In genomic region chr13:32530841-32531253, GRCh38 we compare ENCODE assay signal across 1 cellular context.
TF ChIP-seq lines count a peak whose summit lies in the region.

No MANE protein-coding gene starts in this region.

TF ChIP-seq in HepG2, 621 proteins besides CTCF, POLR2A, EP300 and RAD21 (continued from another document):
- TF ChIP-seq ZBTB25 (CRISPR knock-in tag; IDR thresholded peaks at IDR 0.05) (no peak), SYNCRIP (IDR thresholded peaks at IDR 0.05; ENCODE audit: insufficient read depth, low read depth, low read length) (no peak), DBP (CRISPR knock-in tag; IDR thresholded peaks at IDR 0.05; ENCODE audit: not compliant biosample characterization) (no peak), MXD3 (CRISPR knock-in tag; IDR thresholded peaks at IDR 0.05) (no peak), ZNF746 (CRISPR knock-in tag; IDR thresholded peaks at IDR 0.05) (no peak)
